1 cellular context compared by ENCODE assay signal in the genomic region with DNA sequence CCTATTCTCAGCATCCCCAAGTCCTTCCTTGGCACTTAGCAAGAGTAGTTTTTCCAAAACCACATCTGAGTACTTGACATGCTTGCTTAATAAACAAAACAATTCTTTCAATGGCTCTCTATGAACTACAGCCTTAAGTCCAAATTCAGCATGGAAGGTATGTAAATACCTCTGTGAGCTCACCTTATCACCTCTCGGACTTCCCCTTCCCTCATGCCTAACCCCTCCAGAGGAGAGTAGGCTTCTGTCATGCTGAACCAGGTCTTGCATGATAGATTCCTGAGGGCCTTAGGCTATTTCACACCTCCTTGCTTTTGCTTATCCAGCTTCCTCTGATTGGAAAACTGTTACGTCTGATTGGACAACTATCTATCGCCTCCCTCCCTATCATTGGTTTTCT.
TF ChIP-seq lines count a peak whose summit lies in the region.

No MANE protein-coding gene starts in this region.

TF ChIP-seq in HepG2, 621 proteins besides CTCF, POLR2A, EP300 and RAD21 (continued from another document):
- TF ChIP-seq, protein P1, sequence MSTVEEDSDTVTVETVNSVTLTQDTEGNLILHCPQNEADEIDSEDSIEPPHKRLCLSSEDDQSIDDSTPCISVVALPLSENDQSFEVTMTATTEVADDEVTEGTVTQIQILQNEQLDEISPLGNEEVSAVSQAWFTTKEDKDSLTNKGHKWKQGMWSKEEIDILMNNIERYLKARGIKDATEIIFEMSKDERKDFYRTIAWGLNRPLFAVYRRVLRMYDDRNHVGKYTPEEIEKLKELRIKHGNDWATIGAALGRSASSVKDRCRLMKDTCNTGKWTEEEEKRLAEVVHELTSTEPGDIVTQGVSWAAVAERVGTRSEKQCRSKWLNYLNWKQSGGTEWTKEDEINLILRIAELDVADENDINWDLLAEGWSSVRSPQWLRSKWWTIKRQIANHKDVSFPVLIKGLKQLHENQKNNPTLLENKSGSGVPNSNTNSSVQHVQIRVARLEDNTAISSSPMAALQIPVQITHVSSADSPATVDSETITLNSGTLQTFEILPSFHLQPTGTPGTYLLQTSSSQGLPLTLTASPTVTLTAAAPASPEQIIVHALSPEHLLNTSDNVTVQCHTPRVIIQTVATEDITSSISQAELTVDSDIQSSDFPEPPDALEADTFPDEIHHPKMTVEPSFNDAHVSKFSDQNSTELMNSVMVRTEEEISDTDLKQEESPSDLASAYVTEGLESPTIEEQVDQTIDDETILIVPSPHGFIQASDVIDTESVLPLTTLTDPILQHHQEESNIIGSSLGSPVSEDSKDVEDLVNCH (CRISPR knock-in tag; IDR thresholded peaks at IDR 0.05): no peak
- TF ChIP-seq HDAC1 (CRISPR knock-in tag; IDR thresholded peaks at IDR 0.05): no peak
- no peak for TF ChIP-seq SRSF4 (IDR thresholded peaks at IDR 0.05; ENCODE audit: low read depth, low read length, poor library complexity, severe bottlenecking)
- TF ChIP-seq, protein P2, sequence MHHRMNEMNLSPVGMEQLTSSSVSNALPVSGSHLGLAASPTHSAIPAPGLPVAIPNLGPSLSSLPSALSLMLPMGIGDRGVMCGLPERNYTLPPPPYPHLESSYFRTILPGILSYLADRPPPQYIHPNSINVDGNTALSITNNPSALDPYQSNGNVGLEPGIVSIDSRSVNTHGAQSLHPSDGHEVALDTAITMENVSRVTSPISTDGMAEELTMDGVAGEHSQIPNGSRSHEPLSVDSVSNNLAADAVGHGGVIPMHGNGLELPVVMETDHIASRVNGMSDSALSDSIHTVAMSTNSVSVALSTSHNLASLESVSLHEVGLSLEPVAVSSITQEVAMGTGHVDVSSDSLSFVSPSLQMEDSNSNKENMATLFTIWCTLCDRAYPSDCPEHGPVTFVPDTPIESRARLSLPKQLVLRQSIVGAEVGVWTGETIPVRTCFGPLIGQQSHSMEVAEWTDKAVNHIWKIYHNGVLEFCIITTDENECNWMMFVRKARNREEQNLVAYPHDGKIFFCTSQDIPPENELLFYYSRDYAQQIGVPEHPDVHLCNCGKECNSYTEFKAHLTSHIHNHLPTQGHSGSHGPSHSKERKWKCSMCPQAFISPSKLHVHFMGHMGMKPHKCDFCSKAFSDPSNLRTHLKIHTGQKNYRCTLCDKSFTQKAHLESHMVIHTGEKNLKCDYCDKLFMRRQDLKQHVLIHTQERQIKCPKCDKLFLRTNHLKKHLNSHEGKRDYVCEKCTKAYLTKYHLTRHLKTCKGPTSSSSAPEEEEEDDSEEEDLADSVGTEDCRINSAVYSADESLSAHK (CRISPR knock-in tag; IDR thresholded peaks at IDR 0.05; ENCODE audit: borderline replicate concordance): no peak
- TF ChIP-seq, protein P3, sequence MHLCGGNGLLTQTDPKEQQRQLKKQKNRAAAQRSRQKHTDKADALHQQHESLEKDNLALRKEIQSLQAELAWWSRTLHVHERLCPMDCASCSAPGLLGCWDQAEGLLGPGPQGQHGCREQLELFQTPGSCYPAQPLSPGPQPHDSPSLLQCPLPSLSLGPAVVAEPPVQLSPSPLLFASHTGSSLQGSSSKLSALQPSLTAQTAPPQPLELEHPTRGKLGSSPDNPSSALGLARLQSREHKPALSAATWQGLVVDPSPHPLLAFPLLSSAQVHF (CRISPR knock-in tag; IDR thresholded peaks at IDR 0.05): no peak
- TF ChIP-seq ZNF552 (CRISPR knock-in tag; IDR thresholded peaks at IDR 0.05; ENCODE audit: borderline replicate concordance): no peak
- TF ChIP-seq ZNF468 (CRISPR knock-in tag; IDR thresholded peaks at IDR 0.05): no peak
